In genomic region chr17:1733759-1734158, GRCh38 we compare ENCODE assay signal across 16 cellular contexts. TPM values are rescaled to one million over a fixed set of nuclear protein-coding genes. Genes with fewer than 3 reads are reported as not detected.
"Had no signal": no experiment of that assay in that cellular context is flagged by ENCODE, and none has a peak within 500 bp of the region (broad histone marks: within the 10 kb centered on the region; RNA-seq: fewer than 3 reads in every experiment).

No MANE protein-coding gene starts in this region.

- H3K27ac ChIP-seq: body of pancreas, foreskin keratinocyte, hepatocyte, transverse colon, vagina had no signal

- H3K79me2 ChIP-seq: hepatocyte had no signal

- H3K27me3 ChIP-seq: body of pancreas, foreskin keratinocyte, hepatocyte, transverse colon, vagina had no signal

- FAIRE-seq: islet of Langerhans had no signal

- H3K4me1 ChIP-seq: body of pancreas had no signal

- H3K4me2 ChIP-seq: hepatocyte had no signal

- H3K9me3 ChIP-seq: body of pancreas, transverse colon, vagina had no signal

- DNase-seq: activated CD4-positive, alpha-beta T cell treated with anti-CD3 and anti-CD28 coated beads, Interleukin-2, amount 10 ng/mL, durations not matched to agents 24 days and 14 days; activated CD4-positive, CD25-positive, alpha-beta regulatory T cell; activated CD8-positive, alpha-beta T cell treated with anti-CD3 and anti-CD28 coated beads, Interleukin-2, amount 10 ng/mL, durations not matched to agents 7 days and 5 days; activated naive CD4-positive, alpha-beta T cell treated with anti-CD3 and anti-CD28 coated beads for 36 hours; activated T-cell treated with anti-CD3 and anti-CD28 coated beads, Interleukin-2, amount 50 U/mL, for 24 hours; body of pancreas; foreskin keratinocyte; stimulated activated CD4-positive, alpha-beta T cell treated with anti-CD3 and anti-CD28 coated beads, Interleukin-12 subunit alpha, Interleukin-12 subunit beta, amount 100 ng/mL, for 4 hours; stimulated activated CD4-positive, alpha-beta T cell treated with anti-CD3 and anti-CD28 coated beads, Interleukin-1b, Interleukin-23, amount 100 ng/mL, for 48 hours; transverse colon had no signal

- ATAC-seq: activated CD8-positive, alpha-beta T cell treated with anti-CD3 and anti-CD28 coated beads, Interleukin-2, amount 10 ng/mL, durations not matched to agents 7 days and 5 days; body of pancreas; foreskin keratinocyte; natural killer cell treated with Interleukin-12 subunit alpha and Interleukin-12 subunit beta and Interleukin-15 and Interleukin-18, amount 100 ng/mL, for 72 hours had no signal

- H3K4me3 ChIP-seq: body of pancreas, hepatocyte, lung, transverse colon, vagina had no signal

- H2AFZ ChIP-seq: hepatocyte had no signal

RNA-seq across cellular contexts. Expression of gene SERPINF2, which starts 8.9 kb away (rescaled TPM):
- total RNA-seq: activated naive CD4-positive, alpha-beta T cell treated with anti-CD3 and anti-CD28 coated beads for 36 hours had no signal

RNA-seq across cellular contexts. Expression of gene SERPINF1, which starts 28.1 kb away (rescaled TPM):
- total RNA-seq: activated CD4-positive, alpha-beta T cell treated with anti-CD3 and anti-CD28 coated beads, Interleukin-2, amount 10 ng/mL, durations not matched to agents 24 days and 14 days; activated naive CD4-positive, alpha-beta T cell treated with anti-CD3 and anti-CD28 coated beads for 36 hours; activated T-helper 2 cell treated with anti-CD3 and anti-CD28 coated beads, Interferon-gamma antibody, Interleukin-2, Interleukin-4, amounts not matched to agents 10 μg/mL and 5 μg/mL and 100 μg/mL, durations not matched to agents 14 hours and 24 hours and 36 hours; natural killer cell treated with Interleukin-12 subunit alpha and Interleukin-12 subunit beta and Interleukin-15 and Interleukin-18, amount 100 ng/mL, for 72 hours had no signal
